Comparison of ENCODE assay signal across 8 cellular contexts in the genomic region with DNA sequence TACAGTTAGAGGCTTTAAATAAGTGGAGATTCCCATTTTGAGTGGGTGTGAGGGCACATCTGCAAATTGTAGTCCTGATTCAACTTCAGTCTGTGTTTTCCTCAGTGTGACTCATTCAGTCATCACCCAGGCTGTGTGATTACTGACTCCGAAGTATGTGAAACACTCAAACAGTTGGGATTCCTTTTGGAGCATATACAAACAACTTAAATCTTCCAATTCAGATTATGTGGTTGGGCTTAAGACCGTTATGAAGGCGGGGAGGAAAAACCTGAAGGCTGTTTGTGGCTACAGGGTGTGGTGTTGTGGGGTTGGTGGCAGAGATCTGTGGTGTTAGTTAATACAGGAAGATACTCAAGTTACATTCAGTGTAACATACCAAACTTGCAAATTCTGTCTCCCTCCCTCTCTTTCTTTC.
DNase-seq lines count a peak whose midpoint lies in the region; ATAC-seq and TF ChIP-seq lines count a peak whose summit lies in the region.

No MANE protein-coding gene starts in this region.

- DNase-seq in AG08396 (ENCODE audit: low spot score) = peak; percentile 59
- peak; percentile 56 for DNase-seq in HK-2 (ENCODE audit: unreplicated experiment)
- DNase-seq in UCSD-AML1 (lab: John Stamatoyannopoulos, UW; ENCODE audit: unreplicated experiment) = peak; percentile 3
- DNase-seq in iPS-NIHi11 (ENCODE audit: low spot score) = peak; percentile 23
- DNase-seq in activated CD8-positive, alpha-beta memory T cell treated with anti-CD3 and anti-CD28 coated beads, Interleukin-2, amount 10 ng/mL, durations not matched to agents 7 days and 5 days = no peak
- DNase-seq in SKM-1 treated with dmso at 0.1 percent for 144 hours (lab: John Stamatoyannopoulos, UW; ENCODE audit: unreplicated experiment) = no peak
- DNase-seq in prostate gland (ENCODE audit: low spot score) = no peak

- no peaks in the 10 kb centered on the region for H3K27me3 Mint-ChIP-seq in activated CD8-positive, alpha-beta memory T cell treated with anti-CD3 and anti-CD28 coated beads, Interleukin-2, amount 10 ng/mL, durations not matched to agents 7 days and 5 days

- no peak overlapping the region for H3K4me3 ChIP-seq in prostate gland

- no peaks in the 10 kb centered on the region for H3K27me3 ChIP-seq in prostate gland (replicated peaks; ENCODE audit: insufficient read depth)

- H3K27ac Mint-ChIP-seq in activated CD8-positive, alpha-beta memory T cell treated with anti-CD3 and anti-CD28 coated beads, Interleukin-2, amount 10 ng/mL, durations not matched to agents 7 days and 5 days = no peak overlapping the region

- TF ChIP-seq POLR2A in prostate gland (IDR thresholded peaks at IDR 0.05) = no peak

- H3K9me3 ChIP-seq in prostate gland = no peaks in the 10 kb centered on the region

- no peaks in the 10 kb centered on the region for H3K4me1 ChIP-seq in prostate gland (replicated peaks)

- no peak for TF ChIP-seq CTCF in prostate gland (IDR thresholded peaks at IDR 0.05)

- no peaks in the 10 kb centered on the region for H3K9me3 Mint-ChIP-seq in activated CD8-positive, alpha-beta memory T cell treated with anti-CD3 and anti-CD28 coated beads, Interleukin-2, amount 10 ng/mL, durations not matched to agents 7 days and 5 days (ENCODE audit: low read depth)

- peaks cover 3% of the 10 kb centered on the region for H3K4me1 Mint-ChIP-seq in activated CD8-positive, alpha-beta memory T cell treated with anti-CD3 and anti-CD28 coated beads, Interleukin-2, amount 10 ng/mL, durations not matched to agents 7 days and 5 days

- ATAC-seq in HG03045 (IDR thresholded peaks at IDR 0.05; ENCODE audit: unreplicated experiment) = no peak
- ATAC-seq in activated CD8-positive, alpha-beta memory T cell treated with anti-CD3 and anti-CD28 coated beads, Interleukin-2, amount 10 ng/mL, durations not matched to agents 7 days and 5 days = no peak

- H3K36me3 ChIP-seq in prostate gland = no peaks in the 10 kb centered on the region

- no peaks in the 10 kb centered on the region for H3K36me3 Mint-ChIP-seq in activated CD8-positive, alpha-beta memory T cell treated with anti-CD3 and anti-CD28 coated beads, Interleukin-2, amount 10 ng/mL, durations not matched to agents 7 days and 5 days

- WGBS in prostate gland = 31% methylated on average over 3 of the region's 3 CpGs

- intact Hi-C loops in prostate gland (cut with DNase I) = no loop called here

- no peak overlapping the region for H3K27ac ChIP-seq in prostate gland

- no peak overlapping the region for H3K4me3 Mint-ChIP-seq in activated CD8-positive, alpha-beta memory T cell treated with anti-CD3 and anti-CD28 coated beads, Interleukin-2, amount 10 ng/mL, durations not matched to agents 7 days and 5 days

- CTCF ChIA-PET in activated CD8-positive, alpha-beta memory T cell treated with anti-CD3 and anti-CD28 coated beads, Interleukin-2, amount 10 ng/mL, durations not matched to agents 7 days and 5 days (lab: Charles Lee) = no interaction called here

Comparison
In these comparisons a context has a peak if more than half of its experiments do, and no peak if none do; other contexts are left out.
1. DNase-seq: peak in AG08396 (single experiment), HK-2 (single experiment), UCSD-AML1 (single experiment) and iPS-NIHi11 (single experiment); none in activated CD8-positive, alpha-beta memory T cell treated with anti-CD3 and anti-CD28 coated beads, Interleukin-2, amount 10 ng/mL, durations not matched to agents 7 days and 5 days (single experiment), SKM-1 treated with dmso at 0.1 percent for 144 hours (single experiment) and prostate gland (single experiment).